In genomic region chr5:76099286-76099702, GRCh38 we compare ENCODE assay signal across 13 cellular contexts. TPM values are rescaled to one million over a fixed set of nuclear protein-coding genes. Genes with fewer than 3 reads are reported as not detected.
DNase-seq lines count a peak whose midpoint lies in the region; ATAC-seq and TF ChIP-seq lines count a peak whose summit lies in the region.
"Had no signal": no experiment of that assay in that cellular context is flagged by ENCODE, and none has a peak within 500 bp of the region (broad histone marks: within the 10 kb centered on the region; RNA-seq: fewer than 3 reads in every experiment).

No MANE protein-coding gene starts in this region.

- peaks cover 9% of the 10 kb centered on the region for H3K4me1 Mint-ChIP-seq in activated CD8-positive, alpha-beta T cell treated with anti-CD3 and anti-CD28 coated beads for 36 hours (ENCODE audit: low read depth)
- H3K4me1 Mint-ChIP-seq: mesothelial cell of epicardium had no signal

- no peak for TF ChIP-seq CTCF in activated CD8-positive, alpha-beta T cell treated with anti-CD3 and anti-CD28 coated beads for 36 hours (IDR thresholded peaks at IDR 0.05)
- TF ChIP-seq CTCF in Peyer's patch (IDR thresholded peaks at IDR 0.05), result no peak

- H3K9me3 ChIP-seq in Peyer's patch, result no peaks in the 10 kb centered on the region

- peak; percentile 26 for DNase-seq in DMS53 treated with DMSO at 0.1 percent for 48 hours (lab: John Stamatoyannopoulos, UW; ENCODE audit: unreplicated experiment)
- DNase-seq in activated CD8-positive, alpha-beta T cell treated with anti-CD3 and anti-CD28 coated beads for 36 hours, result peak; percentile 71
- DNase-seq in ACHN, result no peak
- DNase-seq in Peyer's patch, result no peak
- DNase-seq in occipital lobe (lab: John Stamatoyannopoulos, UW), result no peak
- no peak for DNase-seq in NCI-H345 (lab: John Stamatoyannopoulos, UW)
- DNase-seq: COR-L47, NCI-H2227 treated with DMSO at 0.1 percent for 48 hours had no signal

- H3K4me3 ChIP-seq in Peyer's patch, result no peak overlapping the region

- peaks cover 17% of the 10 kb centered on the region for H3K27me3 Mint-ChIP-seq in activated CD8-positive, alpha-beta T cell treated with anti-CD3 and anti-CD28 coated beads for 36 hours

- in situ Hi-C loops in ACHN (cut with HindIII; ENCODE audit: low pct_ligation_motif_present, low pct_unique_long_range_greater_than_20kb, low sequenced_read_pairs), result no loop called here

- TF ChIP-seq POLR2A in Peyer's patch (IDR thresholded peaks at IDR 0.05), result no peak

- intact Hi-C loops in activated CD8-positive, alpha-beta T cell treated with anti-CD3 and anti-CD28 coated beads for 36 hours (cut with micrococcal nuclease), result no loop called here

- no peaks in the 10 kb centered on the region for H3K9me3 Mint-ChIP-seq in activated CD8-positive, alpha-beta T cell treated with anti-CD3 and anti-CD28 coated beads for 36 hours
- H3K9me3 Mint-ChIP-seq: mesothelial cell of epicardium had no signal

- ATAC-seq in GM19023 (IDR thresholded peaks at IDR 0.05; ENCODE audit: unreplicated experiment) (peak; percentile 76), HG02981 (IDR thresholded peaks at IDR 0.05; ENCODE audit: unreplicated experiment) (peak; percentile 62)
- peak; percentile 94 for ATAC-seq in activated CD8-positive, alpha-beta T cell treated with anti-CD3 and anti-CD28 coated beads for 36 hours
- ATAC-seq: stimulated activated memory B cell treated with anti-CD40 and anti-IgM and Interleukin-4, amounts not matched to agents 10 μg/mL and 1 μg/mL and 100 μg/mL, for 72 hours had no signal

- H3K4me3 Mint-ChIP-seq in activated CD8-positive, alpha-beta T cell treated with anti-CD3 and anti-CD28 coated beads for 36 hours, result no peak overlapping the region
- H3K4me3 Mint-ChIP-seq: mesothelial cell of epicardium; stimulated activated memory B cell treated with anti-CD40 and anti-IgM and Interleukin-4, amounts not matched to agents 10 μg/mL and 1 μg/mL and 100 μg/mL, for 72 hours had no signal

- no peaks in the 10 kb centered on the region for H3K27me3 ChIP-seq in Peyer's patch

- CTCF ChIA-PET in activated CD8-positive, alpha-beta T cell treated with anti-CD3 and anti-CD28 coated beads for 36 hours (lab: Charles Lee), result interaction anchor here (0.6 to 1.8 kb wide), 2 partner anchors 13 to 851 kb away, joined by 3 to 5 read pairs; no protein-coding TSS in a partner anchor

- H3K27ac ChIP-seq in Peyer's patch, result no peak overlapping the region

- H3K36me3 Mint-ChIP-seq in activated CD8-positive, alpha-beta T cell treated with anti-CD3 and anti-CD28 coated beads for 36 hours (ENCODE audit: low read depth), result no peaks in the 10 kb centered on the region
- H3K36me3 Mint-ChIP-seq: mesothelial cell of epicardium; stimulated activated memory B cell treated with anti-CD40 and anti-IgM and Interleukin-4, amounts not matched to agents 10 μg/mL and 1 μg/mL and 100 μg/mL, for 72 hours had no signal

- POLR2A ChIA-PET in activated CD8-positive, alpha-beta T cell treated with anti-CD3 and anti-CD28 coated beads for 36 hours (lab: Charles Lee), result no interaction called here

- no peaks in the 10 kb centered on the region for H3K4me1 ChIP-seq in Peyer's patch

- no peaks in the 10 kb centered on the region for H3K36me3 ChIP-seq in Peyer's patch

- peak overlapping the region; percentile 31 for H3K27ac Mint-ChIP-seq in activated CD8-positive, alpha-beta T cell treated with anti-CD3 and anti-CD28 coated beads for 36 hours
- H3K27ac Mint-ChIP-seq: mesothelial cell of epicardium; stimulated activated memory B cell treated with anti-CD40 and anti-IgM and Interleukin-4, amounts not matched to agents 10 μg/mL and 1 μg/mL and 100 μg/mL, for 72 hours had no signal

RNA-seq across cellular contexts. Expression of gene SV2C, which starts 16.1 kb away (rescaled TPM):
- total RNA-seq in activated CD8-positive, alpha-beta T cell treated with anti-CD3 and anti-CD28 coated beads for 36 hours, result under 1 TPM in 1 of 2 experiments, not detected in 1; 0.07 TPM
- total RNA-seq in Peyer's patch (under 1 TPM in 3 of 4 donors, not detected in 1; 0.18 to 0.85 (median 0.27) TPM), occipital lobe (1.7 TPM)
- total RNA-seq: HT-29 had no signal

Comparison
In these comparisons a context has a peak if more than half of its experiments do, and no peak if none do; other contexts are left out.
1. DNase-seq: peak in DMS53 treated with DMSO at 0.1 percent for 48 hours (single experiment) and activated CD8-positive, alpha-beta T cell treated with anti-CD3 and anti-CD28 coated beads for 36 hours (single experiment); none in ACHN (single experiment), Peyer's patch (0 of 3), occipital lobe (single experiment) and NCI-H345 (single experiment).
2. Peak in every context shown above with its lines, with median percentiles within 50 percentile points of each other: ATAC-seq.